11 cellular contexts compared by ENCODE assay signal in the genomic region with DNA sequence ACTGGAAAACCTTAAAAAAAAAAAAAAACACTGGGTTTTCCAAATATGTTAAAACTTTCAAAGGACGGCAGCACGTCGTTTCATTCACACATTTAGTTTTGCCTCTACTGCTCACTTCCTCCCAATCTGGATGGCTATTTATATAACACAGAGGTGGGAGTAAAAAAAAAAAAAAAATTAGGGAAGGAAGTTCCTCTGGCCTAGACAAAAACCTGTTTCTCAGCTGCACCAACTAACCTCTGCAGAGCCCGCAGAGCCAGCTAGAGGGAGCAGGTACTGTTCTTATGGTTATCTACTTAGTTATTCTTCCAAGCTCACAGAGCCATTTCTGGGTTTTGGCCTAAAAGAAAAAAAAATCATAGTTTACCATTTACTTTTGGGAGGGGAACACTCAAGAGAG. TPM values are rescaled to one million over a fixed set of nuclear protein-coding genes. Genes with fewer than 3 reads are reported as not detected.
DNase-seq lines count a peak whose midpoint lies in the region; ATAC-seq, FAIRE-seq and TF ChIP-seq lines count a peak whose summit lies in the region.
"Had no signal": no experiment of that assay in that cellular context is flagged by ENCODE, and none has a peak within 500 bp of the region (broad histone marks: within the 10 kb centered on the region; RNA-seq: fewer than 3 reads in every experiment).

No MANE protein-coding gene starts in this region.

- CTCF ChIA-PET in A673 (lab: Charles Lee) (no interaction called here), GM12878 (lab: Yijun Ruan, JAX) (interaction anchor here (0.6 to 3.4 kb wide), 14 partner anchors 9 to 478 kb away, joined by 3 to 24 read pairs (median 6); no protein-coding TSS in a partner anchor)

- H3K27me3 ChIP-seq in A673 (replicated peaks; ENCODE audit: insufficient read depth, low read depth, low read length, poor library complexity) (no peaks in the 10 kb centered on the region), GM12878 (replicated peaks in 1 of 2; ENCODE audit: control insufficient read depth in 2 of 2, insufficient read depth in 2 of 2, low read length in 1 of 2) (no peaks in the 10 kb centered on the region), layer of hippocampus (ENCODE audit: control insufficient read depth, insufficient read depth, low read length) (no peaks in the 10 kb centered on the region)
- H3K27me3 ChIP-seq: suprapubic skin had no signal

- H3K27ac ChIP-seq in A673 (ENCODE audit: low read depth, low read length, poor library complexity, severe bottlenecking) = no peak overlapping the region
- peak overlapping the region; percentile 38 for H3K27ac ChIP-seq in GM12878 (ENCODE audit: control insufficient read depth, insufficient read depth)
- peak overlapping the region; percentile 22 for H3K27ac ChIP-seq in layer of hippocampus (ENCODE audit: low read depth, low read length)

- peak; percentile 52; the same call in 1 of the 2 replicates for TF ChIP-seq RAD21 in GM12878 (IDR thresholded peaks at IDR 0.05; ENCODE audit: insufficient read depth, low read depth, low read length)

- H3K36me3 Mint-ChIP-seq in IgD-negative memory B cell = peaks cover 4% of the 10 kb centered on the region

- WGBS in GM12878 (ENCODE audit: insufficient coverage, insufficient replicate concordance, low lambda C conversion rate, missing lambda C conversion rate) = 83% methylated on average over 4 of the region's 4 CpGs

- H3K27me3 Mint-ChIP-seq in IgD-negative memory B cell = no peaks in the 10 kb centered on the region

- ATAC-seq in GM12878 = peak; percentile 72
- ATAC-seq: activated T-cell treated with anti-CD3 and anti-CD28 coated beads, Interleukin-2, amount 50 U/mL, for 72 hours; Panc1 had no signal

- H3K4me3 ChIP-seq in A673 (ENCODE audit: low read depth, low read length, poor library complexity, severe bottlenecking) (no peak overlapping the region), GM12878 (no peak overlapping the region)
- H3K4me3 ChIP-seq: suprapubic skin had no signal

- H3K36me3 ChIP-seq in A673 (ENCODE audit: insufficient read depth, low read length, poor library complexity, severe bottlenecking) = peaks cover 83% of the 10 kb centered on the region
- H3K36me3 ChIP-seq in GM12878 (ENCODE audit: control insufficient read depth in 2 of 2, insufficient read depth in 2 of 2, low read length in 1 of 2) = peaks cover 30 to 46% of the 10 kb centered on the region in 2 experiments

- peaks cover 26 to 39% (median 29%) of the 10 kb centered on the region in 3 donors for H3K4me1 Mint-ChIP-seq in IgD-negative memory B cell

- H3K9ac ChIP-seq in GM12878 (ENCODE audit: control insufficient read depth, insufficient read depth, low read length) = no peak overlapping the region

- intact Hi-C loops in A673 (cut with micrococcal nuclease; ENCODE audit: unreplicated experiment) (no loop called here), GM12878 (cut with micrococcal nuclease; ENCODE audit: unreplicated experiment) (no loop called here)

- H3K27ac Mint-ChIP-seq in IgD-negative memory B cell = peak overlapping the region in 2 of 3 donors; percentile 17 to 61

- TF ChIP-seq POLR2A in GM12878 (IDR thresholded peaks at IDR 0.05; ENCODE audit: low read depth, low read length) = no peak

- SMC1A ChIA-PET in GM12878 (lab: Charles Lee; ENCODE audit: uncharacterized antibody, unreplicated experiment) = interaction anchor here (0.6 to 2.5 kb wide), 16 partner anchors 8 to 436 kb away, joined by 3 to 13 read pairs (median 4); partner anchors contain the start of gene SLC1A4

- FAIRE-seq in GM12878 (lab: Jason Lieb, UNC) = no peak

- no peaks in the 10 kb centered on the region for H3K79me2 ChIP-seq in GM12878 (ENCODE audit: control insufficient read depth, insufficient read depth, low read length)

- no peak overlapping the region for H2AFZ ChIP-seq in GM12878 (ENCODE audit: control insufficient read depth, low read depth, low read length)

- DNase-seq in A673 (ENCODE audit: low spot score) (no peak), GM12878 (ENCODE audit: low read depth, low spot score) (no peak), DMS153 treated with DMSO at 0.1 percent for 48 hours (lab: John Stamatoyannopoulos, UW; ENCODE audit: unreplicated experiment) (no peak), foreskin melanocyte (no peak), NCI-H2171 (lab: John Stamatoyannopoulos, UW) (no peak)
- no peak for DNase-seq in stimulated activated CD4-positive, alpha-beta T cell treated with anti-CD3 and anti-CD28 coated beads, Interleukin-2, amount 100 ng/mL, for 48 hours
- DNase-seq: activated T-cell treated with anti-CD3 and anti-CD28 coated beads, Interleukin-2, amount 50 U/mL, for 72 hours had no signal

- peak overlapping the region in 2 of 4 donors; percentile 20 to 22 for H3K4me3 Mint-ChIP-seq in IgD-negative memory B cell
- H3K4me3 Mint-ChIP-seq: activated T-cell treated with anti-CD3 and anti-CD28 coated beads, Interleukin-2, amount 50 U/mL, for 72 hours had no signal

- no TSS peak for BruUV-seq in A673 (replicated peaks; lab: Mats Ljungman, UMichigan)
- no TSS peak for BruUV-seq in GM12878 (replicated peaks; lab: Mats Ljungman, UMichigan)

- H3K9me3 ChIP-seq in A673 (ENCODE audit: low read depth, low read length, poor library complexity, severe bottlenecking) = no peaks in the 10 kb centered on the region
- H3K9me3 ChIP-seq in GM12878 (replicated peaks; ENCODE audit: control insufficient read depth, insufficient read depth, low read length) = no peaks in the 10 kb centered on the region
- H3K9me3 ChIP-seq: suprapubic skin had no signal

- H3K4me2 ChIP-seq in GM12878 (ENCODE audit: control insufficient read depth, insufficient read depth) = no peak overlapping the region

- in situ Hi-C loops in GM12878 (cut with MboI) = no loop called here

- POLR2A ChIA-PET in A673 (lab: Charles Lee; ENCODE audit: low non-redundant PET) (no interaction called here), GM12878 (lab: Charles Lee) (interaction anchor here (0.6 to 0.9 kb wide), 5 partner anchors 10 to 153 kb away, joined by 3 to 7 read pairs (median 3); no protein-coding TSS in a partner anchor)

- no peaks in the 10 kb centered on the region for H4K20me1 ChIP-seq in GM12878 (ENCODE audit: control insufficient read depth, insufficient read depth)

- TF ChIP-seq CTCF in A673 (conservative IDR thresholded peaks at IDR 0.05; ENCODE audit: low read depth, low read length) (peak; percentile 22; the same call in 1 of the 2 replicates), GM12878 (IDR thresholded peaks at IDR 0.05 in 2 of 3, conservative IDR thresholded peaks at IDR 0.05 in 1 of 3; ENCODE audit: control insufficient read depth in 2 of 3, extremely low read depth in 1 of 3, insufficient read depth in 1 of 3, low read depth in 3 of 3, low read length in 3 of 3) (peak; percentile 46 to 53 (median 51); a peak in 5 of 6 replicates)

- no peak for TF ChIP-seq EP300 in GM12878 (IDR thresholded peaks at IDR 0.05; ENCODE audit: borderline replicate concordance in 1 of 2, control insufficient read depth in 1 of 2, low read depth in 2 of 2, low read length in 2 of 2)

- RAD21 ChIA-PET in GM12878 (lab: Charles Lee; ENCODE audit: unreplicated experiment) = interaction anchor here (0.7 to 2.3 kb wide), 10 partner anchors 9 to 99 kb away, joined by 3 to 14 read pairs (median 4); no protein-coding TSS in a partner anchor

- H3K4me1 ChIP-seq in A673 (ENCODE audit: insufficient read depth, low read length, poor library complexity, severe bottlenecking) = no peaks in the 10 kb centered on the region
- peaks cover 24% of the 10 kb centered on the region for H3K4me1 ChIP-seq in GM12878 (ENCODE audit: control insufficient read depth, insufficient read depth, low read length)

- H3K9me3 Mint-ChIP-seq in IgD-negative memory B cell = no peaks in the 10 kb centered on the region
- H3K9me3 Mint-ChIP-seq: activated T-cell treated with anti-CD3 and anti-CD28 coated beads, Interleukin-2, amount 50 U/mL, for 72 hours had no signal

TF ChIP-seq in GM12878, 131 proteins besides CTCF, POLR2A, EP300 and RAD21 (continues in another document):
- TF ChIP-seq CREM (IDR thresholded peaks at IDR 0.05; ENCODE audit: low read depth) = no peak

RNA-seq across cellular contexts. Expression of gene SLC1A4, which starts 28.1 kb away (rescaled TPM):
- total RNA-seq in A673 (2021) = 69.5 and 78.1 TPM in 2 replicates
- 3.6 TPM for polyA plus RNA-seq in IgD-negative memory B cell
- 16.4 and 16.7 TPM in 2 replicates for total RNA-seq in GM12878 (2013; cell fraction: nucleolus; rRNA removed)
- 35.8 and 37.0 TPM in 2 replicates for total RNA-seq in GM12878 (2014; rRNA removed)
- total RNA-seq in GM12878 (2014; rRNA removed; fragmentation: Illumina TruSeq; extraction: Trizol) = 23.2 and 23.8 TPM in 2 replicates
- 43.2 and 43.4 TPM in 2 replicates for total RNA-seq in GM12878 (2021)
- polyA plus RNA-seq in GM12878 (2011; ENCODE audit: low read depth) = 24.9 TPM
- 20.3 and 26.9 TPM in 2 replicates for polyA plus RNA-seq in GM12878 (2011; rRNA removed)
- polyA plus RNA-seq in GM12878 (2011; cell fraction: cytosol; rRNA removed) = 27.0 and 29.7 TPM in 2 replicates
- 30.5 and 33.0 TPM in 2 replicates for polyA plus RNA-seq in GM12878 (2011; cell fraction: nucleus; rRNA removed)
- polyA plus RNA-seq in GM12878 (2012) = 27.7 and 31.8 TPM in 2 replicates
- polyA plus RNA-seq in GM12878 (2014; fragmentation: Illumina TruSeq; extraction: Trizol) = 27.4 TPM in 2 replicates
- polyA plus RNA-seq in GM12878 (2014; fragmentation: Nextera tagmentation; extraction: Ambion mirVana) = 10 to 100 TPM; 10.8 to 13.9 TPM
- polyA plus RNA-seq in GM12878 (2014; rRNA removed) = 28.0 and 29.0 TPM in 2 replicates
- polyA plus RNA-seq in GM12878 (2016; fragmentation: Nextera tagmentation; extraction: Ambion mirVana) = 10 to 100 TPM; 32.6 to 37.2 TPM
- polyA minus RNA-seq in GM12878 (2011; rRNA and poly(A)+ RNA removed) = 49.4 and 72.0 TPM in 2 replicates
- 22.5 and 26.3 TPM in 2 replicates for polyA minus RNA-seq in GM12878 (2011; cell fraction: cytosol; rRNA and poly(A)+ RNA removed)
- polyA minus RNA-seq in GM12878 (2011; cell fraction: nucleus; rRNA and poly(A)+ RNA removed) = 12.0 and 23.5 TPM in 2 replicates

RNA-seq across cellular contexts. Expression of gene CEP68, which starts 38.9 kb away (rescaled TPM):
- total RNA-seq in A673 (2021) (10.1 and 13.4 TPM in 2 replicates), GM12878 (2014; rRNA removed) (6.9 and 7.6 TPM in 2 replicates), GM12878 (2014; rRNA removed; fragmentation: Illumina TruSeq; extraction: Trizol) (7.2 and 7.8 TPM in 2 replicates), GM12878 (2021) (10.8 and 11.1 TPM in 2 replicates)
- polyA plus RNA-seq in IgD-negative memory B cell (12.1 TPM), GM12878 (2011; rRNA removed) (6.2 and 6.5 TPM in 2 replicates), GM12878 (2014; fragmentation: Illumina TruSeq; extraction: Trizol) (7.6 and 7.7 TPM in 2 replicates), GM12878 (2014; fragmentation: Nextera tagmentation; extraction: Ambion mirVana) (1 to 10 TPM; 1.1 to 2.2 TPM), GM12878 (2014; rRNA removed) (6.1 and 6.5 TPM in 2 replicates), GM12878 (2016; fragmentation: Nextera tagmentation; extraction: Ambion mirVana) (10 to 100 TPM in 1 of 2 experiments, 1 to 10 TPM in 1; 9.7 to 11.1 TPM)
- 45.8 and 53.3 TPM in 2 replicates for total RNA-seq in GM12878 (2013; cell fraction: nucleolus; rRNA removed)
- polyA plus RNA-seq in GM12878 (2011; ENCODE audit: low read depth) = 2.7 TPM
- polyA plus RNA-seq in GM12878 (2011; cell fraction: cytosol; rRNA removed) = 4.2 and 4.8 TPM in 2 replicates
- polyA plus RNA-seq in GM12878 (2011; cell fraction: nucleus; rRNA removed) = 8.9 and 9.9 TPM in 2 replicates
- 4.8 and 6.5 TPM in 2 replicates for polyA plus RNA-seq in GM12878 (2012)
- polyA minus RNA-seq in GM12878 (2011; rRNA and poly(A)+ RNA removed) = 8.5 and 13.7 TPM in 2 replicates
- 2.7 and 4.9 TPM in 2 replicates for polyA minus RNA-seq in GM12878 (2011; cell fraction: cytosol; rRNA and poly(A)+ RNA removed)
- 8.3 and 10.1 TPM in 2 replicates for polyA minus RNA-seq in GM12878 (2011; cell fraction: nucleus; rRNA and poly(A)+ RNA removed)
